In genomic region chr18:9861933-9862332, GRCh38 we compare ENCODE assay signal across 1 cellular context.
TF ChIP-seq lines count a peak whose summit lies in the region.

No MANE protein-coding gene starts in this region.

TF ChIP-seq in HepG2, 621 proteins besides CTCF, POLR2A, EP300 and RAD21:
- TF ChIP-seq JUNB (CRISPR knock-in tag; IDR thresholded peaks at IDR 0.05; ENCODE audit: borderline replicate concordance) (no peak), GATAD1 (CRISPR knock-in tag; IDR thresholded peaks at IDR 0.05) (no peak)
